In genomic region chr9:89505795-89506385, GRCh38 we compare ENCODE assay signal across 11 cellular contexts. TPM values are rescaled to one million over a fixed set of nuclear protein-coding genes. Genes with fewer than 3 reads are reported as not detected.
DNase-seq lines count a peak whose midpoint lies in the region; ATAC-seq and TF ChIP-seq lines count a peak whose summit lies in the region.
"Had no signal": no experiment of that assay in that cellular context is flagged by ENCODE, and none has a peak within 500 bp of the region (broad histone marks: within the 10 kb centered on the region; RNA-seq: fewer than 3 reads in every experiment).

No MANE protein-coding gene starts in this region.

- H3K9me3 ChIP-seq in mucosa of descending colon (no peaks in the 10 kb centered on the region), esophagus squamous epithelium (no peaks in the 10 kb centered on the region)

- POLR2A ChIA-PET in activated B cell treated with CpG ODN at 0.5 μM for 24 hours (lab: Charles Lee), result no interaction called here

- H3K4me3 ChIP-seq in mucosa of descending colon, result no peak overlapping the region
- H3K4me3 ChIP-seq in esophagus squamous epithelium, result no peak overlapping the region

- no peak overlapping the region for H3K4me3 Mint-ChIP-seq in activated B cell treated with CpG ODN at 0.5 μM for 24 hours

- H3K27ac ChIP-seq in esophagus squamous epithelium, result no peak overlapping the region

- no peak for TF ChIP-seq POLR2A in esophagus squamous epithelium (IDR thresholded peaks at IDR 0.05)

- H3K4me1 ChIP-seq in mucosa of descending colon (ENCODE audit: low read depth), result peaks cover 4% of the 10 kb centered on the region
- peaks cover 0 to 18% (median 0%) of the 10 kb centered on the region in 3 donors for H3K4me1 ChIP-seq in esophagus squamous epithelium

- peak; percentile 74; the same call in 1 of the 2 replicates for TF ChIP-seq EP300 in Ishikawa (IDR thresholded peaks at IDR 0.05; ENCODE audit: borderline replicate concordance)

- no peaks in the 10 kb centered on the region for H3K27me3 Mint-ChIP-seq in activated B cell treated with CpG ODN at 0.5 μM for 24 hours

- H3K36me3 Mint-ChIP-seq in activated B cell treated with CpG ODN at 0.5 μM for 24 hours (ENCODE audit: low read depth), result no peaks in the 10 kb centered on the region

- peaks cover 77% of the 10 kb centered on the region for H3K4me1 Mint-ChIP-seq in activated B cell treated with CpG ODN at 0.5 μM for 24 hours

- ATAC-seq in activated B cell treated with CpG ODN at 0.5 μM for 24 hours (ENCODE audit: low read depth) (no peak), mucosa of descending colon (peak; percentile 30)

- peak; percentile 33 for DNase-seq in COLO668 (lab: John Stamatoyannopoulos, UW; ENCODE audit: unreplicated experiment)
- no peak for DNase-seq in activated B cell treated with CpG ODN at 0.5 μM for 24 hours
- no peak for DNase-seq in mucosa of descending colon
- no peak for DNase-seq in DMS53 treated with DMSO at 0.1 percent for 48 hours (lab: John Stamatoyannopoulos, UW; ENCODE audit: unreplicated experiment)
- DNase-seq in MV-4-11 (lab: John Stamatoyannopoulos, UW), result no peak
- DNase-seq in esophagus squamous epithelium (lab: John Stamatoyannopoulos, UW), result no peak
- DNase-seq in SHP77 (lab: John Stamatoyannopoulos, UW), result no peak
- DNase-seq: effector memory CD4-positive, alpha-beta T cell; mammary epithelial cell; NCI-H1436 treated with DMSO at 0.1 percent for 48 hours had no signal

- H3K36me3 ChIP-seq in mucosa of descending colon (ENCODE audit: low read depth) (no peaks in the 10 kb centered on the region), esophagus squamous epithelium (no peaks in the 10 kb centered on the region)

- no peaks in the 10 kb centered on the region for H3K9me3 Mint-ChIP-seq in activated B cell treated with CpG ODN at 0.5 μM for 24 hours

- CTCF ChIA-PET in activated B cell treated with CpG ODN at 0.5 μM for 24 hours (lab: Charles Lee), result no interaction called here

- H3K27ac Mint-ChIP-seq in activated B cell treated with CpG ODN at 0.5 μM for 24 hours, result peak overlapping the region; percentile 64

- H3K27me3 ChIP-seq in esophagus squamous epithelium, result no peaks in the 10 kb centered on the region

- intact Hi-C loops in activated B cell treated with CpG ODN at 0.5 μM for 24 hours (cut with micrococcal nuclease) (no loop called here), mucosa of descending colon (cut with DNase I, micrococcal nuclease) (no loop called here), esophagus squamous epithelium (cut with DNase I) (no loop called here)

- 0 out of 2 replicates have a peak, but pooled peaks have one; percentile 18 for TF ChIP-seq RAD21 in Ishikawa (IDR thresholded peaks at IDR 0.05; ENCODE audit: low read depth)

- 36 to 47% methylated on average over 5 to 7 of the region's 8 CpGs for WGBS in esophagus squamous epithelium, 2 donors

- TF ChIP-seq CTCF in activated B cell treated with CpG ODN at 0.5 μM for 24 hours (IDR thresholded peaks at IDR 0.05) (no peak), mucosa of descending colon (IDR thresholded peaks at IDR 0.05) (no peak), esophagus squamous epithelium (IDR thresholded peaks at IDR 0.05) (no peak)

TF ChIP-seq in Ishikawa, 13 proteins besides CTCF, POLR2A, EP300 and RAD21:
- TF ChIP-seq ZBTB7A (IDR thresholded peaks at IDR 0.05; ENCODE audit: low read depth) (no peak), NFIC (IDR thresholded peaks at IDR 0.05) (peak; percentile 75), CREB1 (IDR thresholded peaks at IDR 0.05; ENCODE audit: low read depth) (no peak), TCF12 (IDR thresholded peaks at IDR 0.05; ENCODE audit: low read depth) (peak; percentile 78), MAX (IDR thresholded peaks at IDR 0.05) (0 out of 2 replicates have a peak, but pooled peaks have one; percentile 29), FOXM1 (IDR thresholded peaks at IDR 0.05; ENCODE audit: borderline replicate concordance, low read depth) (0 out of 2 replicates have a peak, but pooled peaks have one; percentile 35), YY1 (IDR thresholded peaks at IDR 0.05; ENCODE audit: low read depth) (peak; percentile 43; the same call in 1 of the 2 replicates)

RNA-seq across cellular contexts. Expression of gene SEMA4D, which starts 8.0 kb away (rescaled TPM):
- total RNA-seq in activated B cell treated with CpG ODN at 0.5 μM for 24 hours (68.0 and 79.7 TPM in 2 replicates), mucosa of descending colon (10 to 100 TPM; 20.9 to 26.9 (median 23.1) TPM), esophagus squamous epithelium (10 to 100 TPM; 12.8 to 52.0 (median 20.5) TPM)
